In genomic region chrX:154458116-154458953, GRCh38 we compare ENCODE assay signal across 8 cellular contexts. TPM values are rescaled to one million over a fixed set of nuclear protein-coding genes. Genes with fewer than 3 reads are reported as not detected.
A peak's percentile ranks its signal among the peaks of the same experiment; 100 is the strongest.
DNase-seq lines count a peak whose midpoint lies in the region; ATAC-seq and TF ChIP-seq lines count a peak whose summit lies in the region.

Gene PLXNA3 (plus strand): TSS chrX:154458281. CDS start chrX:154460184, 1,903 bp downstream.

- H4K20me1 ChIP-seq in PC-9 (ENCODE audit: insufficient read depth): no peaks in the 10 kb centered on the region

- intact Hi-C loops in PC-9 (cut with micrococcal nuclease; ENCODE audit: unreplicated experiment): loop anchor here (2.0 to 5.0 kb wide), 3 partner anchors 26 to 61 kb away; partner anchors contain the start of genes DNASE1L1 and RPL10

- H3K36me3 ChIP-seq in PC-9 (ENCODE audit: low read depth) (no peaks in the 10 kb centered on the region), urinary bladder (ENCODE audit: insufficient read depth) (no peaks in the 10 kb centered on the region)

- no peaks in the 10 kb centered on the region for H3K9me2 ChIP-seq in PC-9 (ENCODE audit: insufficient read depth)

- peak in 1 of 2 experiments; percentile 76 for DNase-seq in PC-9
- peak; percentile 63 for DNase-seq in activated gamma-delta T cell treated with Interleukin-2 at 50 U/mL for 16 hours
- DNase-seq in glutamatergic neuron: peak; percentile 71
- DNase-seq in osteocyte (ENCODE audit: extremely low spot score, unreplicated experiment): no peak
- no peak for DNase-seq in T1000 (lab: John Stamatoyannopoulos, UW)

- H3K4me1 Mint-ChIP-seq in glutamatergic neuron (ENCODE audit: low read depth, unreplicated experiment): peaks cover 4% of the 10 kb centered on the region
- H3K4me1 Mint-ChIP-seq in osteocyte (ENCODE audit: unreplicated experiment): peaks cover 14% of the 10 kb centered on the region

- H3K9me3 Mint-ChIP-seq in glutamatergic neuron (ENCODE audit: unreplicated experiment) (peaks cover 7% of the 10 kb centered on the region), osteocyte (ENCODE audit: unreplicated experiment) (no peaks in the 10 kb centered on the region)

- peak within 1 kb of the TSS; percentile 66 for H3K4me3 ChIP-seq in PC-9
- H3K4me3 ChIP-seq in urinary bladder (ENCODE audit: low read depth, low read length): peak within 1 kb of the TSS; percentile 77

- POLR2A ChIA-PET in PC-9 (lab: Charles Lee; ENCODE audit: unreplicated experiment): interaction anchor here (0.5 to 1.2 kb wide), 5 partner anchors 16 to 1518 kb away, joined by 3 to 6 read pairs (median 4); partner anchors contain the start of gene DNASE1L1

- TSS peak; percentile 50 for BruUV-seq in PC-9 (replicated peaks; lab: Mats Ljungman, UMichigan)

- peak within 1 kb of the TSS; percentile 82 for H3K4me2 ChIP-seq in PC-9

- H3K27me3 ChIP-seq in PC-9 (ENCODE audit: insufficient read depth, low read depth): no peaks in the 10 kb centered on the region

- WGBS in urinary bladder: under 1% methylated on average over 86 of the region's 88 CpGs

- ATAC-seq in GM18502 (IDR thresholded peaks at IDR 0.05; ENCODE audit: poor library complexity, unreplicated experiment): peak; percentile 57
- ATAC-seq in HG02642 (IDR thresholded peaks at IDR 0.05; ENCODE audit: poor library complexity, unreplicated experiment): peak; percentile 67

- H3K36me3 Mint-ChIP-seq in glutamatergic neuron (ENCODE audit: unreplicated experiment) (no peaks in the 10 kb centered on the region), osteocyte (ENCODE audit: unreplicated experiment) (peaks cover 12% of the 10 kb centered on the region)

- H3K27ac Mint-ChIP-seq in glutamatergic neuron (ENCODE audit: unreplicated experiment): peak within 1 kb of the TSS; percentile 98
- peak within 1 kb of the TSS; percentile 93 for H3K27ac Mint-ChIP-seq in osteocyte (ENCODE audit: unreplicated experiment)

- CTCF ChIA-PET in PC-9 (lab: Charles Lee): interaction anchor here (1.0 kb wide), 1 partner anchor 85 kb away, joined by 6 read pairs; no protein-coding TSS in a partner anchor

- no peak within 1 kb of the TSS for H2AFZ ChIP-seq in PC-9

- H3K27ac ChIP-seq in PC-9 (no peak within 1 kb of the TSS), urinary bladder (ENCODE audit: low read depth) (peak within 1 kb of the TSS; percentile 67)

- TF ChIP-seq CTCF in PC-9 (conservative IDR thresholded peaks at IDR 0.05) (no peak), glutamatergic neuron (IDR thresholded peaks at IDR 0.05; ENCODE audit: partially characterized antibody, unreplicated experiment) (no peak), osteocyte (IDR thresholded peaks at IDR 0.05) (no peak)

- no peaks in the 10 kb centered on the region for H3K9me3 ChIP-seq in PC-9 (ENCODE audit: insufficient read depth, low read depth)

- H3K4me3 Mint-ChIP-seq in glutamatergic neuron (ENCODE audit: unreplicated experiment) (peak within 1 kb of the TSS; percentile 94), osteocyte (ENCODE audit: unreplicated experiment) (peak within 1 kb of the TSS; percentile 90)

- peaks cover 6% of the 10 kb centered on the region; the same call in 1 of the 2 replicates for H3K79me2 ChIP-seq in PC-9 (ENCODE audit: low read depth)

- H3K27me3 Mint-ChIP-seq in glutamatergic neuron (ENCODE audit: unreplicated experiment) (peaks cover 10% of the 10 kb centered on the region), osteocyte (ENCODE audit: unreplicated experiment) (no peaks in the 10 kb centered on the region)

- peaks cover 8% of the 10 kb centered on the region; the same call in 1 of the 2 replicates for H3F3A ChIP-seq in PC-9 (ENCODE audit: insufficient read depth, low read depth)

- H3K4me1 ChIP-seq in PC-9 (replicated peaks; ENCODE audit: insufficient read depth): peaks cover 5% of the 10 kb centered on the region
- H3K4me1 ChIP-seq in urinary bladder (ENCODE audit: insufficient read depth): no peaks in the 10 kb centered on the region

RNA-seq across cellular contexts. Expression of gene PLXNA3, which starts in this region (rescaled TPM):
- 109 and 124 TPM in 2 replicates for total RNA-seq in PC-9 (2021)
- total RNA-seq in glutamatergic neuron (ENCODE audit: unreplicated experiment): 458 TPM
- 107 and 108 TPM in 2 replicates for total RNA-seq in osteocyte
- 17.3 TPM for total RNA-seq in urinary bladder
- polyA plus RNA-seq in urinary bladder: 10.1 TPM

Comparison
In these comparisons a context has a peak if more than half of its experiments do, and no peak if none do; other contexts are left out.
1. DNase-seq: peak in activated gamma-delta T cell treated with Interleukin-2 at 50 U/mL for 16 hours (single experiment) and glutamatergic neuron (single experiment); none in osteocyte (single experiment) and T1000 (single experiment).